ENCODE assay signal across 1 cellular context in the genomic region with DNA sequence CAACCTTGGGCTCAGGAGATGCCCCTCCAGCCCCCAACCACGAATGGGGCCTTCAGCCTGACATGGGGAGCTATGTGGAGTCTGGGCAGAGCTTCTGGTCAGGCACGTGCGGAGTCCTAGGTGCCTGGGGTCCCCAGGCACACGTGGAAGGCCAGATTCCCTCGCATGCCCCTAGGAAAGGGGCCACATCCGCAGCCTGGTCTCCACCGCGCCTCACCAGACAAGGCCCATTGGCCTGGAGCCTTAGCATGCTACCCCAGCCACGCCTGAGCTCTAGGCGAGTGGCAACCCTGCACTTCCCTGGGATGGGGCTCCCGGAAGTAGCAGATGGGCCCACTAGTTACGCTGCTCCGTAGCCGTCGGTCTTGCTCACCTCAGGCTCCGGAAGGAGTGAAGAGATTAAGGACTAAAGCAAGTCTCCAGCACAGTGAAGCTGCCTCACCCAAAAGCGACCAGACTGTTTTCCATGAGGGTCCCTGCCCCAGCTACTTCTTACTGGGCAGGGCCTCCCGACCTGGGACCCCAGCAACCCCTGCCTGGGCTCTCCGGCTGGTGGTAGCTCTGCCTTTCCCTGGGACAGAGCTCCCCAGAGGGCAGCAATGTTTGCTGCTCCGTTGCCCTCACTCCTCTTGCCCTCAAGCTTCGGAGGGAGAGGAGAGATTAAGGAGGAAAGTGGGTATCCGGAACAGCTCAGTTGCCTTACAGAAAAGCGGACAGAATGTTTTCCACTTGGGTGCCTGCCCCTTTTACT.
TF ChIP-seq lines count a peak whose summit lies in the region.

No MANE protein-coding gene starts in this region.

TF ChIP-seq in GM23338, 12 proteins besides CTCF, POLR2A, EP300 and RAD21:
- TF ChIP-seq, protein P1, sequence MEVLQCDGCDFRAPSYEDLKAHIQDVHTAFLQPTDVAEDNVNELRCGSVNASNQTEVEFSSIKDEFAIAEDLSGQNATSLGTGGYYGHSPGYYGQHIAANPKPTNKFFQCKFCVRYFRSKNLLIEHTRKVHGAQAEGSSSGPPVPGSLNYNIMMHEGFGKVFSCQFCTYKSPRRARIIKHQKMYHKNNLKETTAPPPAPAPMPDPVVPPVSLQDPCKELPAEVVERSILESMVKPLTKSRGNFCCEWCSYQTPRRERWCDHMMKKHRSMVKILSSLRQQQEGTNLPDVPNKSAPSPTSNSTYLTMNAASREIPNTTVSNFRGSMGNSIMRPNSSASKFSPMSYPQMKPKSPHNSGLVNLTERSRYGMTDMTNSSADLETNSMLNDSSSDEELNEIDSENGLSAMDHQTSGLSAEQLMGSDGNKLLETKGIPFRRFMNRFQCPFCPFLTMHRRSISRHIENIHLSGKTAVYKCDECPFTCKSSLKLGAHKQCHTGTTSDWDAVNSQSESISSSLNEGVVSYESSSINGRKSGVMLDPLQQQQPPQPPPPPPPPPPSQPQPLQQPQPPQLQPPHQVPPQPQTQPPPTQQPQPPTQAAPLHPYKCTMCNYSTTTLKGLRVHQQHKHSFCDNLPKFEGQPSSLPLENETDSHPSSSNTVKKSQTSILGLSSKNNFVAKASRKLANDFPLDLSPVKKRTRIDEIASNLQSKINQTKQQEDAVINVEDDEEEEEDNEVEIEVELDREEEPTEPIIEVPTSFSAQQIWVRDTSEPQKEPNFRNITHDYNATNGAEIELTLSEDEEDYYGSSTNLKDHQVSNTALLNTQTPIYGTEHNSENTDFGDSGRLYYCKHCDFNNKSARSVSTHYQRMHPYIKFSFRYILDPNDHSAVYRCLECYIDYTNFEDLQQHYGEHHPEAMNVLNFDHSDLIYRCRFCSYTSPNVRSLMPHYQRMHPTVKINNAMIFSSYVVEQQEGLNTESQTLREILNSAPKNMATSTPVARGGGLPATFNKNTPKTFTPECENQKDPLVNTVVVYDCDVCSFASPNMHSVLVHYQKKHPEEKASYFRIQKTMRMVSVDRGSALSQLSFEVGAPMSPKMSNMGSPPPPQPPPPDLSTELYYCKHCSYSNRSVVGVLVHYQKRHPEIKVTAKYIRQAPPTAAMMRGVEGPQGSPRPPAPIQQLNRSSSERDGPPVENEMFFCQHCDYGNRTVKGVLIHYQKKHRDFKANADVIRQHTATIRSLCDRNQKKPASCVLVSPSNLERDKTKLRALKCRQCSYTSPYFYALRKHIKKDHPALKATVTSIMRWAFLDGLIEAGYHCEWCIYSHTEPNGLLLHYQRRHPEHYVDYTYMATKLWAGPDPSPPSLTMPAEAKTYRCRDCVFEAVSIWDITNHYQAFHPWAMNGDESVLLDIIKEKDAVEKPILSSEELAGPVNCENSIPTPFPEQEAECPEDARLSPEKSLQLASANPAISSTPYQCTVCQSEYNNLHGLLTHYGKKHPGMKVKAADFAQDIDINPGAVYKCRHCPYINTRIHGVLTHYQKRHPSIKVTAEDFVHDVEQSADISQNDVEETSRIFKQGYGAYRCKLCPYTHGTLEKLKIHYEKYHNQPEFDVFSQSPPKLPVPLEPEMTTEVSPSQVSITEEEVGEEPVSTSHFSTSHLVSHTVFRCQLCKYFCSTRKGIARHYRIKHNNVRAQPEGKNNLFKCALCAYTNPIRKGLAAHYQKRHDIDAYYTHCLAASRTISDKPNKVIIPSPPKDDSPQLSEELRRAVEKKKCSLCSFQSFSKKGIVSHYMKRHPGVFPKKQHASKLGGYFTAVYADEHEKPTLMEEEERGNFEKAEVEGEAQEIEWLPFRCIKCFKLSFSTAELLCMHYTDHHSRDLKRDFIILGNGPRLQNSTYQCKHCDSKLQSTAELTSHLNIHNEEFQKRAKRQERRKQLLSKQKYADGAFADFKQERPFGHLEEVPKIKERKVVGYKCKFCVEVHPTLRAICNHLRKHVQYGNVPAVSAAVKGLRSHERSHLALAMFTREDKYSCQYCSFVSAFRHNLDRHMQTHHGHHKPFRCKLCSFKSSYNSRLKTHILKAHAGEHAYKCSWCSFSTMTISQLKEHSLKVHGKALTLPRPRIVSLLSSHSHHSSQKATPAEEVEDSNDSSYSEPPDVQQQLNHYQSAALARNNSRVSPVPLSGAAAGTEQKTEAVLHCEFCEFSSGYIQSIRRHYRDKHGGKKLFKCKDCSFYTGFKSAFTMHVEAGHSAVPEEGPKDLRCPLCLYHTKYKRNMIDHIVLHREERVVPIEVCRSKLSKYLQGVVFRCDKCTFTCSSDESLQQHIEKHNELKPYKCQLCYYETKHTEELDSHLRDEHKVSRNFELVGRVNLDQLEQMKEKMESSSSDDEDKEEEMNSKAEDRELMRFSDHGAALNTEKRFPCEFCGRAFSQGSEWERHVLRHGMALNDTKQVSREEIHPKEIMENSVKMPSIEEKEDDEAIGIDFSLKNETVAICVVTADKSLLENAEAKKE (CRISPR knock-in tag; IDR thresholded peaks at IDR 0.05): no peak
- TF ChIP-seq POLR2AphosphoS5 (IDR thresholded peaks at IDR 0.05; ENCODE audit: low read depth) (no peak), ZNF331 (CRISPR knock-in tag; IDR thresholded peaks at IDR 0.05; ENCODE audit: low read depth) (no peak), EZH2phosphoT487 (IDR thresholded peaks at IDR 0.05; ENCODE audit: unreplicated experiment) (no peak), JUNB (IDR thresholded peaks at IDR 0.05; ENCODE audit: unreplicated experiment) (no peak), CREB1 (CRISPR knock-in tag; IDR thresholded peaks at IDR 0.05; ENCODE audit: low read depth) (no peak), EZH2 (IDR thresholded peaks at IDR 0.05; ENCODE audit: low read depth, unreplicated experiment) (no peak), ZNF114 (CRISPR knock-in tag; IDR thresholded peaks at IDR 0.05) (no peak)
- TF ChIP-seq, protein P2, sequence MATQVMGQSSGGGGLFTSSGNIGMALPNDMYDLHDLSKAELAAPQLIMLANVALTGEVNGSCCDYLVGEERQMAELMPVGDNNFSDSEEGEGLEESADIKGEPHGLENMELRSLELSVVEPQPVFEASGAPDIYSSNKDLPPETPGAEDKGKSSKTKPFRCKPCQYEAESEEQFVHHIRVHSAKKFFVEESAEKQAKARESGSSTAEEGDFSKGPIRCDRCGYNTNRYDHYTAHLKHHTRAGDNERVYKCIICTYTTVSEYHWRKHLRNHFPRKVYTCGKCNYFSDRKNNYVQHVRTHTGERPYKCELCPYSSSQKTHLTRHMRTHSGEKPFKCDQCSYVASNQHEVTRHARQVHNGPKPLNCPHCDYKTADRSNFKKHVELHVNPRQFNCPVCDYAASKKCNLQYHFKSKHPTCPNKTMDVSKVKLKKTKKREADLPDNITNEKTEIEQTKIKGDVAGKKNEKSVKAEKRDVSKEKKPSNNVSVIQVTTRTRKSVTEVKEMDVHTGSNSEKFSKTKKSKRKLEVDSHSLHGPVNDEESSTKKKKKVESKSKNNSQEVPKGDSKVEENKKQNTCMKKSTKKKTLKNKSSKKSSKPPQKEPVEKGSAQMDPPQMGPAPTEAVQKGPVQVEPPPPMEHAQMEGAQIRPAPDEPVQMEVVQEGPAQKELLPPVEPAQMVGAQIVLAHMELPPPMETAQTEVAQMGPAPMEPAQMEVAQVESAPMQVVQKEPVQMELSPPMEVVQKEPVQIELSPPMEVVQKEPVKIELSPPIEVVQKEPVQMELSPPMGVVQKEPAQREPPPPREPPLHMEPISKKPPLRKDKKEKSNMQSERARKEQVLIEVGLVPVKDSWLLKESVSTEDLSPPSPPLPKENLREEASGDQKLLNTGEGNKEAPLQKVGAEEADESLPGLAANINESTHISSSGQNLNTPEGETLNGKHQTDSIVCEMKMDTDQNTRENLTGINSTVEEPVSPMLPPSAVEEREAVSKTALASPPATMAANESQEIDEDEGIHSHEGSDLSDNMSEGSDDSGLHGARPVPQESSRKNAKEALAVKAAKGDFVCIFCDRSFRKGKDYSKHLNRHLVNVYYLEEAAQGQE (IDR thresholded peaks at IDR 0.05; ENCODE audit: unreplicated experiment): no peak
- TF ChIP-seq, protein P3, sequence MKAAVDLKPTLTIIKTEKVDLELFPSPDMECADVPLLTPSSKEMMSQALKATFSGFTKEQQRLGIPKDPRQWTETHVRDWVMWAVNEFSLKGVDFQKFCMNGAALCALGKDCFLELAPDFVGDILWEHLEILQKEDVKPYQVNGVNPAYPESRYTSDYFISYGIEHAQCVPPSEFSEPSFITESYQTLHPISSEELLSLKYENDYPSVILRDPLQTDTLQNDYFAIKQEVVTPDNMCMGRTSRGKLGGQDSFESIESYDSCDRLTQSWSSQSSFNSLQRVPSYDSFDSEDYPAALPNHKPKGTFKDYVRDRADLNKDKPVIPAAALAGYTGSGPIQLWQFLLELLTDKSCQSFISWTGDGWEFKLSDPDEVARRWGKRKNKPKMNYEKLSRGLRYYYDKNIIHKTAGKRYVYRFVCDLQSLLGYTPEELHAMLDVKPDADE (IDR thresholded peaks at IDR 0.05): no peak
